ENCODE assay signal across 33 cellular contexts in the genomic region with DNA sequence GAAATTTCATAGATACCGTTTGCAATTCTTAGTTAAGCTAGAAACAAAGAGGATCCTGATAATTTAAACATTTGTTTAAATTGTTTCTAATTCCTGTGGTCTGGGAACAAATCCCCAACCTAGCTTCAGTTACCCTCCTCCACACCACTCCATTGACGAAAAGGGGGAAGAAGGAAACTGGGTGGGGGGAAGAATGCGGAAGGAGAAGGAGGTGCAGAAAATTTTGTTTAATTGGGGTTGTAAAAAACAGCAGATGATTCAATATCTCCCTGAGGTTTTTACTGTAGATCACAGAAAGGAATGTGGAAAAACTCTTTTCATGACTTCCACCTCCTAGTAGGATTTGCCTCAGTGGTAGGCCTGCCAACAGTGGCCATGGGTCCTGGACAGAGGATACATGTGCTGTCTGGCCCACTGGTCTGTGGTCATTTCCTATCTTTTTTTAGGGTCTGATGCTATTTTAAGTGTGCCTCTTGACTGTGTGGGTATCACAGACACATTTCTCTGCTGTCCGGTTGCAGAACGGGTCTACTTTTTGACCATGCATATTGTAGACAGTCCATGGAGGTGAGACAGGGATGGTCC.
A peak's percentile ranks its signal among the peaks of the same experiment; 100 is the strongest.
DNase-seq lines count a peak whose midpoint lies in the region; ATAC-seq and TF ChIP-seq lines count a peak whose summit lies in the region.
"Had no signal": no experiment of that assay in that cellular context is flagged by ENCODE, and none has a peak within 500 bp of the region (broad histone marks: within the 10 kb centered on the region; RNA-seq: fewer than 3 reads in every experiment).

No MANE protein-coding gene starts in this region.

- H3K4me3 ChIP-seq in OCI-LY3 (ENCODE audit: low read length): no peak overlapping the region
- H3K4me3 ChIP-seq: ascending aorta, BLaER1, cardiac muscle cell, spleen, stomach, thyroid gland, vagina had no signal

- ATAC-seq in sciatic nerve: no peak
- ATAC-seq: activated CD4-positive, CD25-positive, alpha-beta regulatory T cell treated with anti-CD3 and anti-CD28 coated beads, Interleukin-2, amount 50 U/mL, for 24 hours; activated CD8-positive, alpha-beta memory T cell treated with anti-CD3 and anti-CD28 coated beads, Interleukin-2, amount 10 ng/mL, durations not matched to agents 7 days and 5 days; activated T-cell treated with anti-CD3 and anti-CD28 coated beads, Interleukin-2, amount 50 U/mL, for 4 hours; effector memory CD8-positive, alpha-beta T cell had no signal

- no peaks in the 10 kb centered on the region for H3K79me2 ChIP-seq in OCI-LY3 (ENCODE audit: low read length)

- intact Hi-C loops in sciatic nerve (cut with DNase I): no loop called here

- H3K36me3 ChIP-seq in OCI-LY3 (replicated peaks; ENCODE audit: low read depth, low read length): no peaks in the 10 kb centered on the region
- H3K36me3 ChIP-seq: ascending aorta, BLaER1, cardiac muscle cell, spleen, stomach, thyroid gland, vagina had no signal

- H3K27me3 ChIP-seq in OCI-LY3 (ENCODE audit: low read depth, low read length): no peaks in the 10 kb centered on the region
- H3K27me3 ChIP-seq: ascending aorta, BLaER1, cardiac muscle cell, stomach, thyroid gland, vagina had no signal

- H3K4me1 ChIP-seq in OCI-LY3 (ENCODE audit: low read length): peaks cover 11% of the 10 kb centered on the region
- H3K4me1 ChIP-seq: ascending aorta, BLaER1, spleen, stomach, thyroid gland, vagina had no signal

- H3K9ac ChIP-seq in OCI-LY3 (ENCODE audit: low read length): no peak overlapping the region
- H3K9ac ChIP-seq: BLaER1 had no signal

- no peaks in the 10 kb centered on the region for H3K9me3 ChIP-seq in OCI-LY3 (ENCODE audit: insufficient read depth, low read length)
- H3K9me3 ChIP-seq: ascending aorta, BLaER1, spleen, stomach, thyroid gland, vagina had no signal

- peak; percentile 2 for DNase-seq in CD1c-positive myeloid dendritic cell (ENCODE audit: extremely low spot score)
- peak; percentile 51 for DNase-seq in M059J (ENCODE audit: low read depth)
- DNase-seq in myocyte (ENCODE audit: low read depth): peak; percentile 80
- no peak for DNase-seq in NCI-H748 treated with DMSO at 0.1 percent for 48 hours (lab: John Stamatoyannopoulos, UW)
- no peak for DNase-seq in HuH-7.5 (ENCODE audit: low spot score)
- DNase-seq in NCI-H2171 (lab: John Stamatoyannopoulos, UW): no peak
- DNase-seq in sciatic nerve (ENCODE audit: low spot score): no peak
- DNase-seq: activated CD4-positive, alpha-beta T cell treated with anti-CD3 and anti-CD28 coated beads, Interleukin-2, amount 50 U/mL, for 4 hours; activated CD8-positive, alpha-beta memory T cell treated with anti-CD3 and anti-CD28 coated beads, Interleukin-2, amount 10 ng/mL, durations not matched to agents 7 days and 5 days; activated gamma-delta T cell; activated T-cell treated with anti-CD3 and anti-CD28 coated beads, Interleukin-2, amount 50 U/mL, for 4 hours; cortex of kidney; DMS153; effector memory CD8-positive, alpha-beta T cell; GF-D8; glutamatergic neuron; HCEC 1CT; NCI-H1105 treated with DMSO at 0.1 percent for 48 hours; NCI-H187 treated with DMSO at 0.1 percent for 48 hours; NCI-H524 treated with DMSO at 0.1 percent for 48 hours; retina; spleen; stimulated activated CD4-positive, alpha-beta T cell treated with anti-CD3 and anti-CD28 coated beads, Interleukin-2, amount 100 ng/mL, for 24 hours; stimulated activated CD8-positive, alpha-beta memory T cell treated with anti-CD3 and anti-CD28 coated beads, Interleukin-4, amount 100 ng/mL, for 48 hours; stomach; T-helper 2 cell; thyroid gland had no signal

- H4K20me1 ChIP-seq in OCI-LY3 (ENCODE audit: insufficient read depth, low read length): no peaks in the 10 kb centered on the region
- H4K20me1 ChIP-seq: BLaER1 had no signal

- peak overlapping the region; percentile 20 for H3K4me2 ChIP-seq in OCI-LY3 (ENCODE audit: low read length)
- H3K4me2 ChIP-seq: BLaER1 had no signal

- no peak overlapping the region for H3K27ac ChIP-seq in OCI-LY3 (ENCODE audit: low read length)
- H3K27ac ChIP-seq: ascending aorta, BLaER1, cardiac muscle cell, spleen, stomach, thyroid gland, vagina had no signal

- TF ChIP-seq CTCF in OCI-LY3 (IDR thresholded peaks at IDR 0.05; ENCODE audit: low read depth, low read length): no peak

- no peak overlapping the region for H2AFZ ChIP-seq in OCI-LY3 (ENCODE audit: low read depth, low read length)

Comparison
In these comparisons a context has a peak if more than half of its experiments do, and no peak if none do; other contexts are left out.
1. DNase-seq: peak in CD1c-positive myeloid dendritic cell (single experiment), M059J (single experiment) and myocyte (single experiment); none in NCI-H748 treated with DMSO at 0.1 percent for 48 hours (single experiment), HuH-7.5 (single experiment), NCI-H2171 (single experiment) and sciatic nerve (single experiment).